Comparison of ENCODE assay signal across 30 cellular contexts in the genomic region with DNA sequence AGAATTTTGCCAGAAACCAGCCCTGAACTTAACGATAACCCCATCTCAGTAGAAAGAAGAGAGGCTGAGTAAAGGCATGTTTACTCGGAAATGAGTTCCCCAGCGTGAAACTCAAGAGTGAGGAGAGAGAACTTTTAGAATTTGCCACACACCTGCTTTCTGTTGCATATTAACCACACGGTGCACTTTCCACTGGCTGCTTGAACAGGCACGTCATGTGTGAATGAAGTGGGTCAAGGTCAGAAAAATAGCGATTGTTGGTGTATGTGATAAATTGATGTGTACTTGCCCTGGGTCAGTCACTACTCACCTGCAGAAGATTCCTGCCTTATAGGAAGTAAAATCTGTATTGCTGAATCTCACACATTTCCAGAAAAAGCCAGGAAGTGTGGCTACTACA.
"Had no signal": no experiment of that assay in that cellular context is flagged by ENCODE, and none has a peak within 500 bp of the region (broad histone marks: within the 10 kb centered on the region; RNA-seq: fewer than 3 reads in every experiment).

No MANE protein-coding gene starts in this region.

- H3K4me3 Mint-ChIP-seq: central memory CD8-positive, alpha-beta T cell; dendritic cell treated with granulocyte-macrophage colony-stimulating factor and Interleukin-4, amounts not matched to agents 40 ng/mL and 50 ng/mL, for 4 days; endodermal cell; immature natural killer cell; naive thymus-derived CD8-positive, alpha-beta T cell; nephron progenitor cell; stimulated activated effector memory CD8-positive, alpha-beta T cell treated with anti-CD3 and anti-CD28 coated beads, Interleukin-12 subunit alpha, Interleukin-12 subunit beta, amount 100 ng/mL, for 72 hours; type B pancreatic cell had no signal

- H3K4me1 Mint-ChIP-seq: central memory CD8-positive, alpha-beta T cell; endodermal cell; immature natural killer cell; naive thymus-derived CD8-positive, alpha-beta T cell; nephron progenitor cell; stimulated activated effector memory CD8-positive, alpha-beta T cell treated with anti-CD3 and anti-CD28 coated beads, Interleukin-12 subunit alpha, Interleukin-12 subunit beta, amount 100 ng/mL, for 72 hours had no signal

- H3K4me3 ChIP-seq: colonic mucosa, esophagus squamous epithelium, heart right ventricle, left lung, right lobe of liver, smooth muscle cell, stomach, testis, tibial artery had no signal

- H3K27ac Mint-ChIP-seq: dendritic cell treated with granulocyte-macrophage colony-stimulating factor and Interleukin-4, amounts not matched to agents 40 ng/mL and 50 ng/mL, for 4 days; endodermal cell; immature natural killer cell; naive thymus-derived CD8-positive, alpha-beta T cell; nephron progenitor cell; stimulated activated effector memory CD8-positive, alpha-beta T cell treated with anti-CD3 and anti-CD28 coated beads, Interleukin-12 subunit alpha, Interleukin-12 subunit beta, amount 100 ng/mL, for 72 hours; type B pancreatic cell had no signal

- DNase-seq: colonic mucosa; effector CD8-positive, alpha-beta T cell; endodermal cell; esophagus squamous epithelium; foreskin melanocyte; glutamatergic neuron; heart right ventricle; hypothalamus; immature natural killer cell; islet precursor cell; left lung; mesendoderm; midbrain; naive thymus-derived CD8-positive, alpha-beta T cell; nephron progenitor cell; nucleus accumbens; posterior cingulate gyrus; right lobe of liver; stimulated activated CD4-positive, alpha-beta T cell treated with anti-CD3 and anti-CD28 coated beads, Interleukin-12 subunit alpha, Interleukin-12 subunit beta, amount 100 ng/mL, for 4 hours; stimulated activated CD4-positive, alpha-beta T cell treated with anti-CD3 and anti-CD28 coated beads, Interleukin-1b, Interleukin-23, amount 100 ng/mL, for 48 hours; stimulated activated CD4-positive, alpha-beta T cell treated with anti-CD3 and anti-CD28 coated beads, Interleukin-4, amount 100 ng/mL, for 1 hour; stimulated activated naive CD4-positive, alpha-beta T cell treated with Interleukin-2 at 50 U/mL for 16 hours; stomach; testis; tibial artery had no signal

- H3K27me3 Mint-ChIP-seq: central memory CD8-positive, alpha-beta T cell; dendritic cell treated with granulocyte-macrophage colony-stimulating factor and Interleukin-4, amounts not matched to agents 40 ng/mL and 50 ng/mL, for 4 days; naive thymus-derived CD8-positive, alpha-beta T cell had no signal

- H3K36me3 Mint-ChIP-seq: immature natural killer cell; stimulated activated effector memory CD8-positive, alpha-beta T cell treated with anti-CD3 and anti-CD28 coated beads, Interleukin-12 subunit alpha, Interleukin-12 subunit beta, amount 100 ng/mL, for 72 hours; type B pancreatic cell had no signal

- ATAC-seq: heart right ventricle; left lung; naive thymus-derived CD8-positive, alpha-beta T cell; stimulated activated effector memory CD8-positive, alpha-beta T cell treated with anti-CD3 and anti-CD28 coated beads, Interleukin-12 subunit alpha, Interleukin-12 subunit beta, amount 100 ng/mL, for 72 hours had no signal
